8 cellular contexts compared by ENCODE assay signal in genomic region chr2:96665083-96665569, GRCh38. TPM values are rescaled to one million over a fixed set of nuclear protein-coding genes. Genes with fewer than 3 reads are reported as not detected.
A peak's percentile ranks its signal among the peaks of the same experiment; 100 is the strongest.
DNase-seq lines count a peak whose midpoint lies in the region; ATAC-seq and TF ChIP-seq lines count a peak whose summit lies in the region.

No MANE protein-coding gene starts in this region.

- TF ChIP-seq CTCF in fibroblast of villous mesenchyme (IDR thresholded peaks at IDR 0.05; ENCODE audit: insufficient read depth, low read depth, low read length) (no peak), GM13976 (IDR thresholded peaks at IDR 0.05; ENCODE audit: borderline replicate concordance, control extremely low read depth, extremely low read depth, insufficient read depth, missing control alignments) (no peak)

- DNase-seq in GDM1 (lab: John Stamatoyannopoulos, UW) (peak; percentile 24), SIG-M5 (lab: John Stamatoyannopoulos, UW) (peak; percentile 93), fibroblast of villous mesenchyme (ENCODE audit: low read depth) (peak; percentile 99), renal cortical epithelial cell (ENCODE audit: low read depth) (peak; percentile 98), GM13976 (ENCODE audit: low spot score) (no peak), cerebellar cortex (ENCODE audit: low spot score) (no peak)

- in situ Hi-C loops in GM13976 (cut with MboI; ENCODE audit: low sequenced_read_pairs, unreplicated experiment) = no loop called here

- ATAC-seq in GM18867 (IDR thresholded peaks at IDR 0.05; ENCODE audit: unreplicated experiment) = no peak
- no peak for ATAC-seq in HG03097 (IDR thresholded peaks at IDR 0.05; ENCODE audit: low FRiP score, unreplicated experiment)

- no peak overlapping the region for H3K4me3 ChIP-seq in fibroblast of villous mesenchyme (ENCODE audit: low read depth, low read length)

RNA-seq across cellular contexts. Expression of gene FER1L5, which starts 22.6 kb away (rescaled TPM):
- total RNA-seq in fibroblast of villous mesenchyme (0.64 and 0.86 TPM in 2 replicates), renal cortical epithelial cell (under 0.01 and 1.5 TPM in 2 replicates)

RNA-seq across cellular contexts. Expression of gene KANSL3, which starts 27.0 kb away (rescaled TPM):
- total RNA-seq in fibroblast of villous mesenchyme (35.4 and 37.4 TPM in 2 replicates), renal cortical epithelial cell (21.4 and 55.2 TPM in 2 replicates)

Comparison
In these comparisons a context has a peak if more than half of its experiments do, and no peak if none do; other contexts are left out.
1. DNase-seq: peak in GDM1 (single experiment), SIG-M5 (single experiment), fibroblast of villous mesenchyme (single experiment) and renal cortical epithelial cell (single experiment); none in GM13976 (single experiment) and cerebellar cortex (single experiment).